ENCODE assay signal across 14 cellular contexts in the genomic region with DNA sequence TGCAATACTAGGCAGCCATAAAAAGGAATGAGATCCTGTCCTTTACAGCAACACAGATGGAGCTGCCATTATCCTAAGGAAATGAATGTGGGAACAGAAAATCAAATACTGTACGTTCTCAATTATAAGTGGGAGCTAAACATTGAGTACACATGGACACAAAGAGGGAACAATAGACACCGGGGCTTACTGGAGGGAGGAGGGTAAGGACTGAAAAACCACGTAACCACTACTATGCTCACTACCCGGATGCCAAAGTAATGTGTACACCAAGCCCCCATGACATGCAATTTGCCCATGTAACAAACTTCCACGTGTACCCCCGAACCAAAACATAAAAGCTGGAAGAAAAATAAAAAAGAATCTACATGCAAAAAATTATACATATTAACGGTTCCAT.
A peak's percentile ranks its signal among the peaks of the same experiment; 100 is the strongest.
DNase-seq lines count a peak whose midpoint lies in the region; ATAC-seq and TF ChIP-seq lines count a peak whose summit lies in the region.
"Had no signal": no experiment of that assay in that cellular context is flagged by ENCODE, and none has a peak within 500 bp of the region (broad histone marks: within the 10 kb centered on the region; RNA-seq: fewer than 3 reads in every experiment).

No MANE protein-coding gene starts in this region.

- H3K4me3 ChIP-seq in coronary artery (no peak overlapping the region), testis (no peak overlapping the region)
- H3K4me3 ChIP-seq: GM23248 had no signal

- H3K27ac ChIP-seq in coronary artery (no peak overlapping the region), testis (no peak overlapping the region)
- H3K27ac ChIP-seq: GM23248 had no signal

- WGBS in testis, 2 donors, result 91 to 93% methylated on average over 7 of the region's 7 CpGs

- no peaks in the 10 kb centered on the region for H3K27me3 ChIP-seq in testis

- TF ChIP-seq CTCF in coronary artery (IDR thresholded peaks at IDR 0.05) (no peak), testis (IDR thresholded peaks at IDR 0.05) (no peak)

- intact Hi-C loops in testis (cut with DNase I; ENCODE audit: low total_unique reads), result no loop called here

- no peak for TF ChIP-seq POLR2A in testis (IDR thresholded peaks at IDR 0.05)

- no peaks in the 10 kb centered on the region for H3K36me3 ChIP-seq in testis (ENCODE audit: low read depth, missing control alignments)

- peak; percentile 26 for DNase-seq in DMS153 treated with DMSO at 0.1 percent for 48 hours (lab: John Stamatoyannopoulos, UW; ENCODE audit: unreplicated experiment)
- DNase-seq in NCI-H146 treated with DMSO at 0.1 percent for 48 hours (lab: John Stamatoyannopoulos, UW; ENCODE audit: unreplicated experiment), result peak; percentile 78
- DNase-seq in NCI-H748 (lab: John Stamatoyannopoulos, UW; ENCODE audit: unreplicated experiment), result peak; percentile 88
- peak; percentile 26 for DNase-seq in astrocyte of the hippocampus (ENCODE audit: low read depth, low spot score)
- DNase-seq in coronary artery (ENCODE audit: low spot score), result no peak
- no peak for DNase-seq in NCI-H2196 (lab: John Stamatoyannopoulos, UW; ENCODE audit: unreplicated experiment)
- no peak for DNase-seq in testis
- DNase-seq: C1 segment of cervical spinal cord; CD4-positive, alpha-beta T cell; GF-D8; GM23248; IMR-90 had no signal

- no peak for ATAC-seq in GM21737 (IDR thresholded peaks at IDR 0.05; ENCODE audit: unreplicated experiment)
- ATAC-seq: HCT116 had no signal

- no peaks in the 10 kb centered on the region for H3K9me3 ChIP-seq in testis

- H3K4me1 ChIP-seq in testis, result no peaks in the 10 kb centered on the region

Comparison
In these comparisons a context has a peak if more than half of its experiments do, and no peak if none do; other contexts are left out.
1. DNase-seq: peak in DMS153 treated with DMSO at 0.1 percent for 48 hours (single experiment), NCI-H146 treated with DMSO at 0.1 percent for 48 hours (single experiment), NCI-H748 (single experiment) and astrocyte of the hippocampus (single experiment); none in coronary artery (single experiment), NCI-H2196 (single experiment) and testis (single experiment).